In the genomic region with DNA sequence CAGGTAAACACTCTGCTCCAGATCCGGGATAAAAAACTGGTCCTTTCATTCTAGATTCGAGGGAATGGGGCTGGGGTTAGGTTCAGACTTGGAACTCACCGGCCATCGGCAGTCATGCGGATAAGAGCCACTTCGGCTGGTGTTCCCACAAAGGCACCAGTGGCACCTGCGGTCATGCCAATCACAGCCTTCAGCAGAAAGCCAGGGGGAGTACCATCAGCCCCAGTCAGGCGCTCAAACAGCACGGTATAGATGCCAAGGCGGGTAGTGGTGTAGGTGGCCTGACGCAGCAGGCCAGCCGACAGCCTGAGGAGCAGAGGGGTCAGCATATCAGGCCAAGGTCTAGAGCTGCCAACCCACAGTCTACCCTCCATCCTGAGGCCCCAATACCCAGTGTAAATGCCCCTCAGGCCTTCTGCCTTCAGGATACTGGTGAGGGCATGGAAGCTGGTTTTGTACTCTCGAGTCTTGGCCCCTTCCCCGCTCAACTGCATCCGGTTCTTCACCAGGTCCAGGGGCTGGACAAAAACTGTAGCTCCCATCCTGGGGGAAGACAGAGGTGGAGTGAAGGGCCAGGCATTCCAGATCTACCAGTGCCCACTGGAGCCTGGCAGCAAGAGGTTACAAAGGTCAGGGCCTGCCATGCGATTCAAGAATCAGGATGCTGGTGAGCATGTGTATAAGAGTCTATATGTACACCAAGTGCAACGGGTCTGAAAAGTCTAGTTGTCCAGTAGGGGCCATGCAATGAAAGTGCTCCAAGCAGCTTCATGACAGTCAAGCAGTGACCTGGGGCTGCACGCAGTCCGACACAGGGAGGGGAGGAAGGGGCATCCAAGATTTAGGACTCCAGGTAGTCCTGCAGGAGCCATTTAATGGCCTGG, we compare ENCODE assay signal across 7 cellular contexts. TPM values are rescaled to one million over a fixed set of nuclear protein-coding genes. Genes with fewer than 3 reads are reported as not detected.
DNase-seq lines count a peak whose midpoint lies in the region; ATAC-seq and TF ChIP-seq lines count a peak whose summit lies in the region.
"Had no signal": no experiment of that assay in that cellular context is flagged by ENCODE, and none has a peak within 500 bp of the region (broad histone marks: within the 10 kb centered on the region; RNA-seq: fewer than 3 reads in every experiment).

No MANE protein-coding gene starts in this region.

- H3K9me3 ChIP-seq in parathyroid adenoma (ENCODE audit: control insufficient read depth, low read length): no peaks in the 10 kb centered on the region

- H3K79me2 ChIP-seq in parathyroid adenoma: peaks cover 20% of the 10 kb centered on the region

- peak overlapping the region; percentile 39 for H3K9ac ChIP-seq in parathyroid adenoma

- H3K4me2 ChIP-seq in parathyroid adenoma (ENCODE audit: low read length): peak overlapping the region; percentile 97

- peaks cover 17% of the 10 kb centered on the region for H3K4me1 ChIP-seq in parathyroid adenoma

- no peak for DNase-seq in LNCaP clone FGC (ENCODE audit: low read depth)
- DNase-seq in choroid plexus epithelial cell (ENCODE audit: low read depth): peak; percentile 26
- DNase-seq in stimulated activated CD4-positive, alpha-beta T cell treated with anti-CD3 and anti-CD28 coated beads, Interleukin-15, amount 100 ng/mL, for 24 hours: no peak
- DNase-seq in sciatic nerve (ENCODE audit: low spot score): no peak

- H3K4me3 ChIP-seq in LNCaP clone FGC (ENCODE audit: low read depth, low read length) (peak overlapping the region; percentile 96), choroid plexus epithelial cell (ENCODE audit: low read depth, low read length) (peak overlapping the region; percentile 93), parathyroid adenoma (ENCODE audit: low read depth, low read length) (peak overlapping the region; percentile 91)

- intact Hi-C loops in sciatic nerve (cut with DNase I): no loop called here

- ATAC-seq in sciatic nerve (no peak), HG03095 (IDR thresholded peaks at IDR 0.05; ENCODE audit: unreplicated experiment) (no peak)

- peak overlapping the region; percentile 81 for H2AFZ ChIP-seq in parathyroid adenoma

- TF ChIP-seq CTCF in LNCaP clone FGC (IDR thresholded peaks at IDR 0.05; ENCODE audit: control insufficient read depth, extremely low read depth, insufficient read depth) (no peak), choroid plexus epithelial cell (conservative IDR thresholded peaks at IDR 0.05; ENCODE audit: low read depth, low read length) (peak; percentile 0), parathyroid adenoma (IDR thresholded peaks at IDR 0.05) (no peak)

- peak overlapping the region; percentile 91 for H3K27ac ChIP-seq in parathyroid adenoma

- H3K36me3 ChIP-seq in parathyroid adenoma (ENCODE audit: control insufficient read depth, insufficient read depth, low read length): no peaks in the 10 kb centered on the region

- no peaks in the 10 kb centered on the region for H3K27me3 ChIP-seq in parathyroid adenoma (ENCODE audit: control insufficient read depth, insufficient read depth, low read length)

RNA-seq across cellular contexts. Expression of a gene that starts 0.9 kb away (rescaled TPM):
- 28.3 TPM for total RNA-seq in sciatic nerve

RNA-seq across cellular contexts. Expression of a gene that starts 1.2 kb away (rescaled TPM):
- 76.5 TPM for total RNA-seq in sciatic nerve

RNA-seq across cellular contexts. Expression of a gene that starts 6.8 kb away (rescaled TPM):
- total RNA-seq in sciatic nerve: not detected
- total RNA-seq: glomerular endothelial cell had no signal

RNA-seq across cellular contexts. Expression of a gene that starts 9.4 kb away (rescaled TPM):
- 234 TPM for total RNA-seq in sciatic nerve

RNA-seq across cellular contexts. Expression of a gene that starts 12.0 kb away (rescaled TPM):
- total RNA-seq in sciatic nerve: 5.1 TPM
